ENCODE assay signal across 10 cellular contexts in genomic region chr10:47461261-47461687, GRCh38. TPM values are rescaled to one million over a fixed set of nuclear protein-coding genes. Genes with fewer than 3 reads are reported as not detected.
DNase-seq lines count a peak whose midpoint lies in the region; ATAC-seq and TF ChIP-seq lines count a peak whose summit lies in the region.
"Not testable (repeated sequence)": the region's sequence is repeated elsewhere in the genome, so short reads cannot be mapped to it uniquely, and the experiment has no call there.
"Had no signal": no experiment of that assay in that cellular context is flagged by ENCODE, and none has a peak within 500 bp of the region (broad histone marks: within the 10 kb centered on the region; RNA-seq: fewer than 3 reads in every experiment).

No MANE protein-coding gene starts in this region.

- H3K4me1 ChIP-seq in IMR-90 (ENCODE audit: control insufficient read depth, insufficient read depth, low read length) = peaks cover 11% of the 10 kb centered on the region
- H3K4me1 ChIP-seq in Panc1 (ENCODE audit: control insufficient read depth, insufficient read depth, low read length); endodermal cell (ENCODE audit: control insufficient read depth, insufficient read depth, low read length): not testable (repeated sequence)

- peak overlapping the region; percentile 95; the same call in 1 of the 2 replicates for H3K18ac ChIP-seq in IMR-90 (ENCODE audit: low read depth, low read length)

- H3K9ac ChIP-seq in IMR-90 (ENCODE audit: low read depth, low read length) = peak overlapping the region; percentile 78; the same call in 1 of the 2 replicates
- H3K9ac ChIP-seq in endodermal cell (ENCODE audit: extremely low read depth, low read length, poor library complexity, severe bottlenecking) = not testable (repeated sequence)

- H2AK5ac ChIP-seq in IMR-90 (ENCODE audit: low read depth, low read length) = peak overlapping the region; percentile 33; the same call in 1 of the 2 replicates

- BruUV-seq in IMR-90 (replicated peaks; lab: Mats Ljungman, UMichigan); Panc1 (replicated peaks; lab: Mats Ljungman, UMichigan): not testable (repeated sequence)

- peak overlapping the region; percentile 87; the same call in 1 of the 2 replicates for H2BK20ac ChIP-seq in IMR-90 (ENCODE audit: low read depth, low read length)

- H3K4ac ChIP-seq in IMR-90 (ENCODE audit: low read depth, low read length) = peak overlapping the region; percentile 91

- H3K4me2 ChIP-seq in IMR-90 (ENCODE audit: low read depth, low read length) = peak overlapping the region; percentile 76

- H4K5ac ChIP-seq in IMR-90 (ENCODE audit: low read depth, low read length) = peak overlapping the region; percentile 98

- peak; percentile 67 for ATAC-seq in GM18502 (IDR thresholded peaks at IDR 0.05; ENCODE audit: poor library complexity, unreplicated experiment)
- peak; percentile 70 for ATAC-seq in IMR-90 (ENCODE audit: low read depth)
- peak; percentile 79 for ATAC-seq in Panc1

- H3K36me3 Mint-ChIP-seq in endodermal cell (ENCODE audit: low read depth); progenitor cell of endocrine pancreas (ENCODE audit: insufficient read depth): not testable (repeated sequence)

- H4K20me1 ChIP-seq in IMR-90 (ENCODE audit: insufficient read depth, low read length) = not testable (repeated sequence)

- DNase-seq in IMR-90 = peak; percentile 89
- DNase-seq in Panc1 (ENCODE audit: low read depth, low spot score); progenitor cell of endocrine pancreas (ENCODE audit: low spot score, unreplicated experiment): not testable (repeated sequence)
- peak; percentile 42 to 52 for DNase-seq in activated T-cell treated with anti-CD3 and anti-CD28 coated beads, Interleukin-2, amount 50 U/mL, for 48 hours
- peak; percentile 80 for DNase-seq in endodermal cell
- peak; percentile 67 for DNase-seq in kidney tubule cell (ENCODE audit: low spot score)

- peak overlapping the region; percentile 97 for H2BK120ac ChIP-seq in IMR-90 (ENCODE audit: low read depth, low read length)

- not testable (repeated sequence) for H2BK15ac ChIP-seq in IMR-90 (ENCODE audit: low read depth, low read length)

- H2AK9ac ChIP-seq in IMR-90 (replicated peaks; ENCODE audit: low read depth, low read length, poor library complexity) = not testable (repeated sequence)

- CTCF ChIA-PET in IMR-90 (lab: Yijun Ruan, JAX); Panc1 (lab: Charles Lee): not testable (repeated sequence)

- peak overlapping the region; percentile 51; the same call in 1 of the 2 replicates for H3K14ac ChIP-seq in IMR-90 (replicated peaks; ENCODE audit: low read depth, low read length)

- H3K9me3 Mint-ChIP-seq in endodermal cell; progenitor cell of endocrine pancreas (ENCODE audit: low read depth): not testable (repeated sequence)

- not testable (repeated sequence) for H3K27ac ChIP-seq in 22Rv1; endodermal cell (ENCODE audit: low read depth, low read length)
- H3K27ac ChIP-seq in IMR-90 (ENCODE audit: insufficient read depth, low read length) (peak overlapping the region; percentile 97), Panc1 (ENCODE audit: low read length) (peak overlapping the region; percentile 51)

- H4K8ac ChIP-seq in IMR-90 (ENCODE audit: low read depth in 2 of 2, low read length in 2 of 2) = peak overlapping the region in 1 of 2 experiments; percentile 81; a peak in 1 of 4 replicates

- not testable (repeated sequence) for H3K79me1 ChIP-seq in IMR-90 (ENCODE audit: low read depth in 1 of 2, low read length in 2 of 2)

- dilution Hi-C loops in IMR-90 (cut with HindIII; ENCODE audit: low sequenced_read_pairs, unreplicated experiment) = not testable (repeated sequence)

- H3K9me1 ChIP-seq in IMR-90 (ENCODE audit: insufficient read depth, low read length) = not testable (repeated sequence)

- not testable (repeated sequence) for H3K36me3 ChIP-seq in IMR-90 (ENCODE audit: control insufficient read depth, insufficient read depth, low read length); Panc1 (ENCODE audit: control insufficient read depth, insufficient read depth, low read length); endodermal cell (ENCODE audit: control insufficient read depth, insufficient read depth, low read length)

- not testable (repeated sequence) for H3K27me3 Mint-ChIP-seq in endodermal cell (ENCODE audit: insufficient read depth); progenitor cell of endocrine pancreas

- TF ChIP-seq POLR2A in IMR-90 (IDR thresholded peaks at IDR 0.05; ENCODE audit: low read depth, low read length) = 0 out of 2 replicates have a peak, but pooled peaks have one; percentile 25

- peak overlapping the region; percentile 91 for H3K27ac Mint-ChIP-seq in endodermal cell
- peak overlapping the region; percentile 87 for H3K27ac Mint-ChIP-seq in progenitor cell of endocrine pancreas

- 0 out of 2 replicates have a peak overlapping the region, but pooled peaks have one; percentile 41 for H3K56ac ChIP-seq in IMR-90 (ENCODE audit: extremely low read depth, insufficient read depth, low read length)

- 0 out of 2 replicates have a peak overlapping the region, but pooled peaks have one; percentile 66 for H3K23ac ChIP-seq in IMR-90 (ENCODE audit: low read depth, low read length)

- intact Hi-C loops in IMR-90 (cut with micrococcal nuclease); Panc1 (cut with micrococcal nuclease; ENCODE audit: unreplicated experiment): not testable (repeated sequence)

- H3K4me1 Mint-ChIP-seq in endodermal cell; progenitor cell of endocrine pancreas (ENCODE audit: low read depth): not testable (repeated sequence)

- TF ChIP-seq RAD21 in IMR-90 (IDR thresholded peaks at IDR 0.05; ENCODE audit: low read length) = peak; percentile 22; the same call in 1 of the 2 replicates

- not testable (repeated sequence) for H3K9me3 ChIP-seq in IMR-90 (ENCODE audit: control insufficient read depth, insufficient read depth, low read length); Panc1 (ENCODE audit: control insufficient read depth, insufficient read depth, low read depth, low read length); endodermal cell (ENCODE audit: control insufficient read depth, low read length)

- POLR2A ChIA-PET in IMR-90 (lab: Charles Lee; ENCODE audit: unreplicated experiment); Panc1 (lab: Charles Lee): not testable (repeated sequence)

- in situ Hi-C loops in IMR-90 (cut with MboI; ENCODE audit: low sequenced_read_pairs); Panc1 (cut with HindIII; ENCODE audit: low pct_unique_long_range_greater_than_20kb, low sequenced_read_pairs): not testable (repeated sequence)

- WGBS in IMR-90 (ENCODE audit: extremely low coverage in 2 of 2, insufficient read length in 1 of 2), 2 experiments = 0% methylated on average over 3 of the region's 37 CpGs; no CpG with 5 or more reads in 1 of the 2 experiments
- 0 to 5% methylated on average over 1 to 18 of the region's 37 CpGs for WGBS in endodermal cell (ENCODE audit: insufficient coverage in 1 of 2, insufficient read length in 1 of 2), 2 experiments

- not testable (repeated sequence) for H3K4me3 ChIP-seq in IMR-90 (ENCODE audit: insufficient read depth, low read depth, low read length); endodermal cell (ENCODE audit: low read length)
- H3K4me3 ChIP-seq in Panc1 (ENCODE audit: low read depth in 2 of 2, low read length in 2 of 2) = peak overlapping the region; percentile 18 to 39

- peak overlapping the region; percentile 36 for H3K4me3 Mint-ChIP-seq in endodermal cell
- H3K4me3 Mint-ChIP-seq in progenitor cell of endocrine pancreas (ENCODE audit: low read depth) = peak overlapping the region; percentile 58

- H4K91ac ChIP-seq in IMR-90 (ENCODE audit: insufficient read depth, low read depth, low read length) = peak overlapping the region; percentile 68

- peak; percentile 31; the same call in 1 of the 2 replicates for TF ChIP-seq CTCF in 22Rv1 (IDR thresholded peaks at IDR 0.05)
- TF ChIP-seq CTCF in IMR-90 (conservative IDR thresholded peaks at IDR 0.05; ENCODE audit: low read depth, low read length) = peak; percentile 44
- TF ChIP-seq CTCF in Panc1 (IDR thresholded peaks at IDR 0.05) = peak; percentile 75
- TF ChIP-seq CTCF in endodermal cell (conservative IDR thresholded peaks at IDR 0.05) = peak; percentile 69
- TF ChIP-seq CTCF in progenitor cell of endocrine pancreas (IDR thresholded peaks at IDR 0.05; ENCODE audit: unreplicated experiment) = peak; percentile 52

- H3K27me3 ChIP-seq in IMR-90 (ENCODE audit: control insufficient read depth, insufficient read depth, low read length); Panc1 (ENCODE audit: control insufficient read depth, insufficient read depth, low read length); endodermal cell (ENCODE audit: control insufficient read depth, insufficient read depth, low read length, poor library complexity, severe bottlenecking): not testable (repeated sequence)

- peak overlapping the region; percentile 98 for H2BK5ac ChIP-seq in IMR-90 (ENCODE audit: low read depth, low read length, poor library complexity, severe bottlenecking)

- H2AFZ ChIP-seq in IMR-90 (replicated peaks; ENCODE audit: low read length, poor library complexity) = peak overlapping the region; percentile 76

TF ChIP-seq in IMR-90, 13 proteins besides CTCF, POLR2A, EP300 and RAD21 (continues in another document):
- TF ChIP-seq MAZ (IDR thresholded peaks at IDR 0.05; ENCODE audit: borderline replicate concordance, low read depth, low read length) = peak; percentile 40; the same call in 1 of the 2 replicates

RNA-seq across cellular contexts. Expression of gene ANXA8, which starts 22.6 kb away (rescaled TPM):
- 0.83 and 0.90 TPM in 2 replicates for total RNA-seq in IMR-90 (2012; rRNA removed)
- polyA plus RNA-seq in IMR-90 (2012; rRNA removed) = 1.1 and 1.3 TPM in 2 replicates
- polyA plus RNA-seq in IMR-90 (2012; cell fraction: cytosol; rRNA removed) = 0.46 and 0.56 TPM in 2 replicates
- 2.2 and 4.2 TPM in 2 replicates for polyA plus RNA-seq in IMR-90 (2012; cell fraction: nucleus; rRNA removed; ENCODE audit: low replicate concordance)
- 0.72 TPM for total RNA-seq in Panc1 (2021; ENCODE audit: unreplicated experiment)
- not detected for polyA plus RNA-seq in Panc1 (2012; ENCODE audit: insufficient read length)
- total RNA-seq in endodermal cell = under 1 TPM; 0.33 to 0.37 TPM
- not detected for polyA plus RNA-seq in endodermal cell (2013, experiment 1 of 2)
- polyA plus RNA-seq in endodermal cell (2013, experiment 2 of 2) = not detected
- not detected in 2 replicates for total RNA-seq in progenitor cell of endocrine pancreas
- total RNA-seq: activated B cell treated with CpG ODN at 0.5 μM for 24 hours, mesenteric fat pad had no signal

RNA-seq across cellular contexts. Expression of gene FAM25G, which starts 30.2 kb away (rescaled TPM):
- total RNA-seq in IMR-90 (2012; rRNA removed) (not detected in 2 replicates), Panc1 (2021; ENCODE audit: unreplicated experiment) (not detected), endodermal cell (not detected), progenitor cell of endocrine pancreas (not detected in 2 replicates)
- not detected in 2 replicates for polyA plus RNA-seq in IMR-90 (2012; rRNA removed)
- not detected in 2 replicates for polyA plus RNA-seq in IMR-90 (2012; cell fraction: cytosol; rRNA removed)
- polyA plus RNA-seq in IMR-90 (2012; cell fraction: nucleus; rRNA removed; ENCODE audit: low replicate concordance) = not detected in 2 replicates
- polyA plus RNA-seq in Panc1 (2012; ENCODE audit: insufficient read length) = not detected
- polyA plus RNA-seq in endodermal cell (2013, experiment 1 of 2) = not detected
- polyA plus RNA-seq in endodermal cell (2013, experiment 2 of 2) = not detected
- total RNA-seq: mesenteric fat pad had no signal
